In genomic region chrX:154652311-154653047, GRCh38 we compare ENCODE assay signal across 21 cellular contexts. TPM values are rescaled to one million over a fixed set of nuclear protein-coding genes. Genes with fewer than 3 reads are reported as not detected.
DNase-seq lines count a peak whose midpoint lies in the region; ATAC-seq, FAIRE-seq and TF ChIP-seq lines count a peak whose summit lies in the region.
"Had no signal": no experiment of that assay in that cellular context is flagged by ENCODE, and none has a peak within 500 bp of the region (broad histone marks: within the 10 kb centered on the region; RNA-seq: fewer than 3 reads in every experiment).

No MANE protein-coding gene starts in this region.

- no peak for DNase-seq in stimulated activated naive CD8-positive, alpha-beta T cell treated with anti-CD3 and anti-CD28 coated beads, Interleukin-15, amount 100 ng/mL, for 72 hours
- no peak for DNase-seq in stimulated activated naive CD8-positive, alpha-beta T cell treated with anti-CD3 and anti-CD28 coated beads, Interleukin-15, Interleukin-2, amounts not matched to agents 100 U/mL and 50 U/mL, for 24 hours
- peak; percentile 91 for DNase-seq in chondrocyte (ENCODE audit: low spot score)
- DNase-seq in kidney: peak; percentile 54
- DNase-seq in spleen: peak; percentile 73
- DNase-seq in 8988T: no peak
- DNase-seq in occipital lobe (lab: John Stamatoyannopoulos, UW): no peak
- DNase-seq in activated naive CD4-positive, alpha-beta T cell treated with anti-CD3 and anti-CD28 coated beads, Interleukin-2, amount 10 ng/mL, durations not matched to agents 7 days and 5 days: no peak
- DNase-seq: AML-193; Caco-2; CD4-positive, alpha-beta T cell; GOT3; H9 had no signal

- H3K9me3 ChIP-seq in kidney (ENCODE audit: control insufficient read depth in 1 of 2, low read length in 2 of 2) (no peaks in the 10 kb centered on the region), spleen (no peaks in the 10 kb centered on the region)
- H3K9me3 ChIP-seq: A549, Caco-2 had no signal

- no peaks in the 10 kb centered on the region for H3K4me1 ChIP-seq in kidney (ENCODE audit: control insufficient read depth in 1 of 2, insufficient read depth in 1 of 2, low read depth in 1 of 2, low read length in 2 of 2)
- H3K4me1 ChIP-seq in spleen: peaks cover 0 to 5% (median 0%) of the 10 kb centered on the region in 6 donors
- H3K4me1 ChIP-seq: A549, Caco-2 had no signal

- no peak overlapping the region for H3K27ac Mint-ChIP-seq in stimulated activated naive CD8-positive, alpha-beta T cell treated with anti-CD3 and anti-CD28 coated beads, Interleukin-15, amount 100 ng/mL, for 72 hours
- no peak overlapping the region for H3K27ac Mint-ChIP-seq in chondrocyte (ENCODE audit: unreplicated experiment)
- H3K27ac Mint-ChIP-seq in activated naive CD4-positive, alpha-beta T cell treated with anti-CD3 and anti-CD28 coated beads, Interleukin-2, amount 10 ng/mL, durations not matched to agents 7 days and 5 days: no peak overlapping the region
- H3K27ac Mint-ChIP-seq: CD4-positive, alpha-beta T cell; H9; IgD-negative memory B cell had no signal

- ATAC-seq in stimulated activated naive CD8-positive, alpha-beta T cell treated with anti-CD3 and anti-CD28 coated beads, Interleukin-15, amount 100 ng/mL, for 72 hours: peak; percentile 15
- no peak for ATAC-seq in stimulated activated naive CD8-positive, alpha-beta T cell treated with anti-CD3 and anti-CD28 coated beads, Interleukin-15, Interleukin-2, amounts not matched to agents 100 U/mL and 50 U/mL, for 24 hours
- ATAC-seq: A549 had no signal

- H3K9ac ChIP-seq in kidney (ENCODE audit: low read length in 2 of 2): no peak overlapping the region

- no peaks in the 10 kb centered on the region for H3K27me3 ChIP-seq in spleen (replicated peaks in 1 of 7)

- no peaks in the 10 kb centered on the region for H3K36me3 Mint-ChIP-seq in chondrocyte (ENCODE audit: low read depth)
- no peaks in the 10 kb centered on the region for H3K36me3 Mint-ChIP-seq in activated naive CD4-positive, alpha-beta T cell treated with anti-CD3 and anti-CD28 coated beads, Interleukin-2, amount 10 ng/mL, durations not matched to agents 7 days and 5 days
- H3K36me3 Mint-ChIP-seq: IgD-negative memory B cell had no signal

- no peaks in the 10 kb centered on the region for H3K27me3 Mint-ChIP-seq in stimulated activated naive CD8-positive, alpha-beta T cell treated with anti-CD3 and anti-CD28 coated beads, Interleukin-15, amount 100 ng/mL, for 72 hours
- no peaks in the 10 kb centered on the region for H3K27me3 Mint-ChIP-seq in chondrocyte (ENCODE audit: low read depth)
- peaks cover 8% of the 10 kb centered on the region for H3K27me3 Mint-ChIP-seq in activated naive CD4-positive, alpha-beta T cell treated with anti-CD3 and anti-CD28 coated beads, Interleukin-2, amount 10 ng/mL, durations not matched to agents 7 days and 5 days
- H3K27me3 Mint-ChIP-seq: CD4-positive, alpha-beta T cell; IgD-negative memory B cell had no signal

- H3K36me3 ChIP-seq in kidney (ENCODE audit: control insufficient read depth in 1 of 2, insufficient read depth in 2 of 2, low read length in 2 of 2): no peaks in the 10 kb centered on the region
- no peaks in the 10 kb centered on the region for H3K36me3 ChIP-seq in spleen

- no peak for TF ChIP-seq POLR2A in spleen (IDR thresholded peaks at IDR 0.05)

- no peaks in the 10 kb centered on the region for H3K4me1 Mint-ChIP-seq in stimulated activated naive CD8-positive, alpha-beta T cell treated with anti-CD3 and anti-CD28 coated beads, Interleukin-15, amount 100 ng/mL, for 72 hours
- H3K4me1 Mint-ChIP-seq in chondrocyte (ENCODE audit: low read depth): peaks cover 10% of the 10 kb centered on the region
- H3K4me1 Mint-ChIP-seq in activated naive CD4-positive, alpha-beta T cell treated with anti-CD3 and anti-CD28 coated beads, Interleukin-2, amount 10 ng/mL, durations not matched to agents 7 days and 5 days: no peaks in the 10 kb centered on the region
- H3K4me1 Mint-ChIP-seq: IgD-negative memory B cell had no signal

- H3K4me3 ChIP-seq in kidney (ENCODE audit: low read length in 2 of 2): no peak overlapping the region
- no peak overlapping the region for H3K4me3 ChIP-seq in spleen
- H3K4me3 ChIP-seq: A549 had no signal

- no peak for TF ChIP-seq CTCF in chondrocyte (IDR thresholded peaks at IDR 0.05)
- no peak for TF ChIP-seq CTCF in kidney (IDR thresholded peaks at IDR 0.05; ENCODE audit: borderline replicate concordance, extremely low read depth, insufficient read depth)
- no peak for TF ChIP-seq CTCF in spleen (IDR thresholded peaks at IDR 0.05 in 8 of 11, conservative IDR thresholded peaks at IDR 0.05 in 3 of 11)

- intact Hi-C loops in kidney (cut with DNase I): no loop called here
- intact Hi-C loops in spleen (cut with DNase I; ENCODE audit: low total_unique reads): no loop called here

- FAIRE-seq in kidney (lab: Jason Lieb, UNC): no peak
- FAIRE-seq: A549, D721Med, G401.6, GM12892, HTR-8/SVneo had no signal

- no peaks in the 10 kb centered on the region for H3K9me3 Mint-ChIP-seq in stimulated activated naive CD8-positive, alpha-beta T cell treated with anti-CD3 and anti-CD28 coated beads, Interleukin-15, amount 100 ng/mL, for 72 hours
- H3K9me3 Mint-ChIP-seq in chondrocyte (ENCODE audit: low read depth): peaks cover 13% of the 10 kb centered on the region
- no peaks in the 10 kb centered on the region for H3K9me3 Mint-ChIP-seq in activated naive CD4-positive, alpha-beta T cell treated with anti-CD3 and anti-CD28 coated beads, Interleukin-2, amount 10 ng/mL, durations not matched to agents 7 days and 5 days
- H3K9me3 Mint-ChIP-seq: CD4-positive, alpha-beta T cell; IgD-negative memory B cell had no signal

- H3K4me3 Mint-ChIP-seq in stimulated activated naive CD8-positive, alpha-beta T cell treated with anti-CD3 and anti-CD28 coated beads, Interleukin-15, amount 100 ng/mL, for 72 hours: no peak overlapping the region
- no peak overlapping the region for H3K4me3 Mint-ChIP-seq in chondrocyte (ENCODE audit: unreplicated experiment)
- H3K4me3 Mint-ChIP-seq in activated naive CD4-positive, alpha-beta T cell treated with anti-CD3 and anti-CD28 coated beads, Interleukin-2, amount 10 ng/mL, durations not matched to agents 7 days and 5 days: no peak overlapping the region
- H3K4me3 Mint-ChIP-seq: CD4-positive, alpha-beta T cell; H9; IgD-negative memory B cell had no signal

- WGBS in spleen, 5 donors: 91 to 97% (median 93%) methylated on average over 19 to 30 of the region's 30 CpGs

- CTCF ChIA-PET in activated naive CD4-positive, alpha-beta T cell treated with anti-CD3 and anti-CD28 coated beads, Interleukin-2, amount 10 ng/mL, durations not matched to agents 7 days and 5 days (lab: Charles Lee): no interaction called here

- H3K27ac ChIP-seq in kidney (ENCODE audit: low read depth in 2 of 2, low read length in 2 of 2) (no peak overlapping the region), spleen (no peak overlapping the region)
- H3K27ac ChIP-seq: A549, C4-2B had no signal

RNA-seq across cellular contexts. Expression of gene CTAG2, which starts 0.9 kb away (rescaled TPM):
- total RNA-seq in chondrocyte (not detected in 3 replicates), kidney (0.28 TPM), spleen (under 1 TPM in 1 of 7 donors, not detected in 6; 0.46 TPM), occipital lobe (not detected)
- polyA plus RNA-seq in kidney (ENCODE audit: insufficient read depth, low read depth, low replicate concordance) (not detected), spleen (1 to 10 TPM in 1 of 3 donors, under 1 TPM in 1, not detected in 1; 0.10 to 7.9 TPM)
- total RNA-seq: Caco-2; CD4-positive, alpha-beta T cell; H9 had no signal
- polyA plus RNA-seq: A549, BJ, IgD-negative memory B cell had no signal

RNA-seq across cellular contexts. Expression of gene CTAG1B, which starts 33.4 kb away (rescaled TPM):
- total RNA-seq in chondrocyte (not detected in 3 replicates), kidney (not detected), spleen (not detected), occipital lobe (not detected)
- polyA plus RNA-seq in kidney (ENCODE audit: insufficient read depth, low read depth, low replicate concordance) (not detected), spleen (not detected)
- total RNA-seq: Caco-2; CD4-positive, alpha-beta T cell; H9 had no signal
- polyA plus RNA-seq: A549, BJ, IgD-negative memory B cell had no signal

Comparison
In these comparisons a context has a peak if more than half of its experiments do, and no peak if none do; other contexts are left out.
1. DNase-seq: peak in chondrocyte (single experiment), kidney (single experiment) and spleen (single experiment); none in stimulated activated naive CD8-positive, alpha-beta T cell treated with anti-CD3 and anti-CD28 coated beads, Interleukin-15, amount 100 ng/mL, for 72 hours (0 of 2), stimulated activated naive CD8-positive, alpha-beta T cell treated with anti-CD3 and anti-CD28 coated beads, Interleukin-15, Interleukin-2, amounts not matched to agents 100 U/mL and 50 U/mL, for 24 hours (single experiment), 8988T (single experiment), occipital lobe (single experiment) and activated naive CD4-positive, alpha-beta T cell treated with anti-CD3 and anti-CD28 coated beads, Interleukin-2, amount 10 ng/mL, durations not matched to agents 7 days and 5 days (single experiment).